Comparison of ENCODE assay signal across 20 cellular contexts in the genomic region with DNA sequence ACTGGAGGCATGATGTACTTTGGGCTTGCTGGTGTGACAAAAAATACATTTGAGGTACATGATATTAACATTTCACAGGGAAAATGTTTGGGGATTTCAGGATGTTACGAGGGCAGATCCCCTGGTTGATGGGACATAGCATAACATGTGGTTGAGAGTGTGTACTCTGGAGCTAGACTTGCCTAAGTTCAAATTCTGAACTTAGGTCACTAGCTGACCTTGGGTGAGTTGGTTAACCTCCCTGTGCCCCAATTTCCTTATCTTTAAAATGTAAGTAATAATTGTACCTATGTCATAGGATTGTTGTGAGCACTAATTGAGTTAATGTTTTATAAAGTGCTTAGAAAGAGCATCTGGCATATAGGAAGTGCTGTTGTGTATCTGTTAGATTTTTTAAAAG.
DNase-seq lines count a peak whose midpoint lies in the region; ATAC-seq, FAIRE-seq and TF ChIP-seq lines count a peak whose summit lies in the region.
"Had no signal": no experiment of that assay in that cellular context is flagged by ENCODE, and none has a peak within 500 bp of the region (broad histone marks: within the 10 kb centered on the region; RNA-seq: fewer than 3 reads in every experiment).

No MANE protein-coding gene starts in this region.

- TF ChIP-seq CTCF in K562 (IDR thresholded peaks at IDR 0.05 in 2 of 3, conservative IDR thresholded peaks at IDR 0.05 in 1 of 3; ENCODE audit: insufficient read depth in 2 of 3, low read depth in 1 of 3, low read length in 3 of 3) (no peak), HepG2 (CRISPR knock-in tag; IDR thresholded peaks at IDR 0.05) (no peak), progenitor cell of endocrine pancreas (IDR thresholded peaks at IDR 0.05; ENCODE audit: unreplicated experiment) (no peak), heart left ventricle (IDR thresholded peaks at IDR 0.05) (no peak)

- no peak overlapping the region for H3K4me2 ChIP-seq in K562 (ENCODE audit: insufficient read depth, low read length)
- no peak overlapping the region for H3K4me2 ChIP-seq in HepG2 (ENCODE audit: low read depth, low read length)

- H3K27ac ChIP-seq in K562 (ENCODE audit: extremely low read depth, low read depth, low read length) (no peak overlapping the region), HepG2 (ENCODE audit: extremely low read length, insufficient read depth, low read length) (peak overlapping the region; percentile 40), heart left ventricle (no peak overlapping the region)
- H3K27ac ChIP-seq: HL-60 had no signal

- H3K27me3 ChIP-seq in K562 (ENCODE audit: control insufficient read depth in 2 of 2, insufficient read depth in 2 of 2, low read length in 2 of 2) (no peaks in the 10 kb centered on the region), HepG2 (ENCODE audit: control insufficient read depth in 1 of 2, insufficient read depth in 2 of 2, low read length in 2 of 2) (no peaks in the 10 kb centered on the region), heart left ventricle (no peaks in the 10 kb centered on the region)
- H3K27me3 ChIP-seq: BE2C had no signal

- WGBS in K562 (ENCODE audit: insufficient coverage, low coverage, missing lambda C conversion rate) = 93% methylated on average over 1 of the region's 1 CpG
- WGBS in HepG2 (ENCODE audit: low lambda C conversion rate) = 100% methylated on average over 1 of the region's 1 CpG
- WGBS in heart left ventricle, 4 donors = 92 to 100% (median 98%) methylated on average over 1 of the region's 1 CpG

- POLR2A ChIA-PET in K562 (lab: Yijun Ruan, JAX) (interaction anchor here (0.8 to 1.5 kb wide), 3 partner anchors 16 to 66 kb away, joined by 3 to 6 read pairs (median 4); no protein-coding TSS in a partner anchor), HepG2 (lab: Yijun Ruan, JAX) (interaction anchor here (1.0 kb wide), 1 partner anchor 39 kb away, joined by 3 read pairs; no protein-coding TSS in a partner anchor)

- in situ Hi-C loops in K562 (cut with MboI) (no loop called here), HepG2 (cut with HindIII; ENCODE audit: extremely low pct_ligation_motif_present, low pct_unique_long_range_greater_than_20kb) (no loop called here)

- peak; percentile 6 for FAIRE-seq in K562 (lab: Jason Lieb, UNC)
- peak; percentile 60 for FAIRE-seq in HepG2 (lab: Jason Lieb, UNC)
- no peak for FAIRE-seq in GM19239 (lab: Jason Lieb, UNC)
- FAIRE-seq: A204.1, GM12878, H1 had no signal

- H2AFZ ChIP-seq in K562 (ENCODE audit: low read depth, low read length) (no peak overlapping the region), HepG2 (ENCODE audit: low read length) (no peak overlapping the region)

- no peak overlapping the region for H3K4me3 Mint-ChIP-seq in progenitor cell of endocrine pancreas (ENCODE audit: low read depth)
- H3K4me3 Mint-ChIP-seq: CD4-positive, CD25-positive, alpha-beta regulatory T cell; H9 had no signal

- H3K9me3 ChIP-seq in K562 (replicated peaks; ENCODE audit: control insufficient read depth, insufficient read depth, low read depth, low read length) = no peaks in the 10 kb centered on the region
- H3K9me3 ChIP-seq in HepG2 (ENCODE audit: low read length) = no peaks in the 10 kb centered on the region
- H3K9me3 ChIP-seq in heart left ventricle = no peaks in the 10 kb centered on the region
- H3K9me3 ChIP-seq: BE2C had no signal

- BruUV-seq in K562 (replicated peaks; lab: Mats Ljungman, UMichigan) (no TSS peak), HepG2 (replicated peaks; lab: Mats Ljungman, UMichigan) (no TSS peak)

- H3K36me3 ChIP-seq in K562 (ENCODE audit: control insufficient read depth, insufficient read depth, low read length) = peaks cover 62% of the 10 kb centered on the region
- H3K36me3 ChIP-seq in HepG2 (replicated peaks in 1 of 2; ENCODE audit: control insufficient read depth in 1 of 2, insufficient read depth in 2 of 2, low read length in 2 of 2) = peaks cover 30 to 66% of the 10 kb centered on the region in 2 experiments
- H3K36me3 ChIP-seq in heart left ventricle = peaks cover 0 to 100% (median 97%) of the 10 kb centered on the region in 9 donors

- H3K9ac ChIP-seq in K562 (ENCODE audit: insufficient read depth in 1 of 2, low read depth in 2 of 2, low read length in 2 of 2) (no peak overlapping the region), HepG2 (ENCODE audit: insufficient read depth, low read depth, low read length) (no peak overlapping the region)

- H3K9me1 ChIP-seq in K562 (ENCODE audit: control insufficient read depth, insufficient read depth, low read length) = no peaks in the 10 kb centered on the region

- intact Hi-C loops in K562 (cut with micrococcal nuclease) (no loop called here), HepG2 (cut with micrococcal nuclease; ENCODE audit: unreplicated experiment) (no loop called here), heart left ventricle (cut with DNase I) (no loop called here)

- no peaks in the 10 kb centered on the region for H3K27me3 Mint-ChIP-seq in progenitor cell of endocrine pancreas
- H3K27me3 Mint-ChIP-seq: CD4-positive, CD25-positive, alpha-beta regulatory T cell had no signal

- CTCF ChIA-PET in K562 (lab: Yijun Ruan, JAX; ENCODE audit: low intra/inter-chr PET ratio) (no interaction called here), HepG2 (lab: Yijun Ruan, JAX; ENCODE audit: low intra/inter-chr PET ratio, low total read pairs) (no interaction called here)

- H3K4me1 ChIP-seq in K562 (replicated peaks in 1 of 2; ENCODE audit: control insufficient read depth in 2 of 2, insufficient read depth in 2 of 2, low read length in 2 of 2) = no peaks in the 10 kb centered on the region
- H3K4me1 ChIP-seq in HepG2 (ENCODE audit: insufficient read depth, low read length) = peaks cover 24% of the 10 kb centered on the region
- no peaks in the 10 kb centered on the region for H3K4me1 ChIP-seq in heart left ventricle
- H3K4me1 ChIP-seq: BE2C had no signal

- peak overlapping the region; percentile 42 for H3K27ac Mint-ChIP-seq in progenitor cell of endocrine pancreas
- H3K27ac Mint-ChIP-seq: CD4-positive, CD25-positive, alpha-beta regulatory T cell; H9 had no signal

- no peak overlapping the region for H3K4me3 ChIP-seq in K562
- H3K4me3 ChIP-seq in HepG2 (replicated peaks in 1 of 3; ENCODE audit: insufficient read depth in 1 of 3, low read depth in 2 of 3, low read length in 3 of 3) = no peak overlapping the region
- H3K4me3 ChIP-seq in heart left ventricle = no peak overlapping the region
- H3K4me3 ChIP-seq: GM12878 had no signal

- DNase-seq in K562 (ENCODE audit: extremely low read depth in 1 of 4, low spot score in 3 of 4) = no peak
- peak; percentile 32 for DNase-seq in HepG2 (ENCODE audit: low spot score)
- no peak for DNase-seq in progenitor cell of endocrine pancreas (ENCODE audit: low spot score, unreplicated experiment)
- no peak for DNase-seq in T1000 (lab: John Stamatoyannopoulos, UW)
- DNase-seq in heart left ventricle = no peak
- no peak for DNase-seq in GM19239 (ENCODE audit: insufficient read length, low spot score)
- DNase-seq: ACHN; BE2C; C1 segment of cervical spinal cord; CD4-positive, CD25-positive, alpha-beta regulatory T cell; DMS53; DND-41; EL; H9; IMR-90; KBM-7 had no signal

- H3K79me2 ChIP-seq in K562 (ENCODE audit: control insufficient read depth, insufficient read depth, low read length) = no peaks in the 10 kb centered on the region
- no peaks in the 10 kb centered on the region for H3K79me2 ChIP-seq in HepG2 (ENCODE audit: insufficient read depth, low read length)

- ATAC-seq in K562 = no peak
- peak; percentile 82 for ATAC-seq in HepG2
- no peak for ATAC-seq in heart left ventricle
- ATAC-seq: GM12878 had no signal

- no peaks in the 10 kb centered on the region for H3K9me3 Mint-ChIP-seq in progenitor cell of endocrine pancreas (ENCODE audit: low read depth)
- H3K9me3 Mint-ChIP-seq: CD4-positive, CD25-positive, alpha-beta regulatory T cell; H9 had no signal

- TF ChIP-seq POLR2A in K562 (conservative IDR thresholded peaks at IDR 0.05) (no peak), HepG2 (IDR thresholded peaks at IDR 0.05; ENCODE audit: insufficient read depth in 1 of 2, low read depth in 2 of 2, low read length in 2 of 2) (no peak), heart left ventricle (IDR thresholded peaks at IDR 0.05) (no peak)

- peaks cover 19% of the 10 kb centered on the region for H3K36me3 Mint-ChIP-seq in progenitor cell of endocrine pancreas (ENCODE audit: insufficient read depth)

- no peak for TF ChIP-seq RAD21 in K562 (CRISPR knock-in tag; conservative IDR thresholded peaks at IDR 0.05 in 1 of 2, IDR thresholded peaks at IDR 0.05 in 1 of 2)
- TF ChIP-seq RAD21 in HepG2 (CRISPR knock-in tag; IDR thresholded peaks at IDR 0.05) = no peak

- no peak for TF ChIP-seq EP300 in K562 (IDR thresholded peaks at IDR 0.05; ENCODE audit: low read length)
- TF ChIP-seq EP300 in HepG2 (IDR thresholded peaks at IDR 0.05; ENCODE audit: low read depth in 2 of 2, low read length in 2 of 2) = no peak
- TF ChIP-seq EP300 in HepG2 (CRISPR knock-in tag; IDR thresholded peaks at IDR 0.05; ENCODE audit: borderline replicate concordance) = no peak

- H4K20me1 ChIP-seq in K562 (replicated peaks; ENCODE audit: control insufficient read depth, insufficient read depth, low read length) (no peaks in the 10 kb centered on the region), HepG2 (ENCODE audit: insufficient read depth, low read length) (no peaks in the 10 kb centered on the region)

- no peaks in the 10 kb centered on the region for H3K4me1 Mint-ChIP-seq in progenitor cell of endocrine pancreas (ENCODE audit: low read depth)
- H3K4me1 Mint-ChIP-seq: CD4-positive, CD25-positive, alpha-beta regulatory T cell; H9 had no signal

TF ChIP-seq in K562, 482 proteins besides CTCF, POLR2A, EP300 and RAD21:
- no peak for TF ChIP-seq MXI1 (IDR thresholded peaks at IDR 0.05; ENCODE audit: low read depth, low read length)

TF ChIP-seq in HepG2, 621 proteins besides CTCF, POLR2A, EP300 and RAD21 (continues in another document):
- TF ChIP-seq ESRRA (CRISPR knock-in tag; IDR thresholded peaks at IDR 0.05; ENCODE audit: low read depth) (peak; percentile 63; the same call in 1 of the 2 replicates), ZNF207 (IDR thresholded peaks at IDR 0.05; ENCODE audit: borderline replicate concordance) (no peak), HIC2 (CRISPR knock-in tag; IDR thresholded peaks at IDR 0.05; ENCODE audit: low read depth) (no peak)

Comparison
In these comparisons a context has a peak if more than half of its experiments do, and no peak if none do; other contexts are left out.
1. Of the 241 proteins assayed by ChIP-seq in both HepG2 and K562: peak only in HepG2: BCL6, CEBPG, ESRRA, GATAD2A, HOMEZ and NR2C2; only in K562: none; in both: none; in neither: 233; mixed calls (peak in some experiments, not most) for 2.